ENCODE assay signal across 8 cellular contexts in the genomic region with DNA sequence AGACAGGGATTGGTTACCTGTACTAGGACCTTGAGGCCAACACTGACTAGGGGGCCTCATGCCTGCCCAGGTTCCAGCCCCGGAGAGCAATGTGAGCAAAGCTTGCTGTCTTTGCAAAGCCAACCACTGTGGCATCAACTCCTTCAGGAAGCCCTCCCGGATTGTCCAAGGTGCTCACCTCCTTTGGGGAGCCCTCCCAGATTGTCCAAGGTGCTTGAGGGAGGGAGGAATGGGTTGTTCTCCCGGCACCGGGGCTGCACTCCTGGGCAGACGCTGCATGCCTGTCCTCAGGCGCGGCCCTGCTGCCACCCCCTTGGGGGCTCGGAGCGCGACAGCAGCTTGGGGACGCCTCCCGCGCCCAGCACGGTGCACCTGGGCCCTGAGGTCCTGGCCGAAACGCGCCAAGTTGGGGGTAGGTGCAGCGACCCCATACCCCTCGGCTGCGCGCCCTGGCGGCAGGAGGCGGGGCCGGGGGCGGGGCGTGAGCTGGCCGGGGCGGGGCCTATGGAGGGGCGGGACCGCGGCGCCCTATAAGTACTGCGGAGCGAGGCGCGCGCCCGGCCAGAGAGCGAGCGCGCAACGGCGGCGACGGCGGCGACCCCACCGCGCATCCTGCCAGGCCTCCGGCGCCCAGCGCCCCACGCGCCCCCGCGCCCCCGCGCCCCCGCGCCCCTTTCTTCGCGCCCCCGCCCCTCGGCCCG. TPM values are rescaled to one million over a fixed set of nuclear protein-coding genes. Genes with fewer than 3 reads are reported as not detected.
A peak's percentile ranks its signal among the peaks of the same experiment; 100 is the strongest.
DNase-seq lines count a peak whose midpoint lies in the region; ATAC-seq and TF ChIP-seq lines count a peak whose summit lies in the region.

A gene with protein sequence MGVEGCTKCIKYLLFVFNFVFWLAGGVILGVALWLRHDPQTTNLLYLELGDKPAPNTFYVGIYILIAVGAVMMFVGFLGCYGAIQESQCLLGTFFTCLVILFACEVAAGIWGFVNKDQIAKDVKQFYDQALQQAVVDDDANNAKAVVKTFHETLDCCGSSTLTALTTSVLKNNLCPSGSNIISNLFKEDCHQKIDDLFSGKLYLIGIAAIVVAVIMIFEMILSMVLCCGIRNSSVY (plus strand): TSS at position 560 of the 701 bp plus-strand sequence. CDS start 240 bp downstream, outside the sequence.

- peaks cover 12 to 28% of the 10 kb centered on the region in 2 donors for H3K4me1 ChIP-seq in ascending aorta

- H3K4me1 Mint-ChIP-seq in T-helper 1 cell treated with Interleukin-12 subunit alpha and Interleukin-12 subunit beta and Interleukin-4 antibody, amounts not matched to agents 30 μg/mL and 1 μg/mL, for 36 hours (ENCODE audit: low read depth) = peaks cover 7% of the 10 kb centered on the region

- peak within 1 kb of the TSS; percentile 79 for H3K4me3 Mint-ChIP-seq in T-helper 1 cell treated with Interleukin-12 subunit alpha and Interleukin-12 subunit beta and Interleukin-4 antibody, amounts not matched to agents 30 μg/mL and 1 μg/mL, for 36 hours

- no peaks in the 10 kb centered on the region for H3K27me3 Mint-ChIP-seq in T-helper 1 cell treated with Interleukin-12 subunit alpha and Interleukin-12 subunit beta and Interleukin-4 antibody, amounts not matched to agents 30 μg/mL and 1 μg/mL, for 36 hours (ENCODE audit: low read depth)

- H3K9me3 Mint-ChIP-seq in T-helper 1 cell treated with Interleukin-12 subunit alpha and Interleukin-12 subunit beta and Interleukin-4 antibody, amounts not matched to agents 30 μg/mL and 1 μg/mL, for 36 hours = no peaks in the 10 kb centered on the region

- H3K4me3 ChIP-seq in ascending aorta = peak within 1 kb of the TSS; percentile 79 to 98
- H3K4me3 ChIP-seq in retinal pigment epithelial cell (ENCODE audit: low read length) = peak within 1 kb of the TSS; percentile 86

- peak within 1 kb of the TSS; percentile 97 to 99 for H3K27ac ChIP-seq in ascending aorta

- H3K9me3 ChIP-seq in ascending aorta = no peaks in the 10 kb centered on the region

- TF ChIP-seq CTCF in ascending aorta (IDR thresholded peaks at IDR 0.05) (no peak), retinal pigment epithelial cell (conservative IDR thresholded peaks at IDR 0.05; ENCODE audit: low read depth, low read length) (no peak)

- no peak for DNase-seq in ascending aorta (ENCODE audit: low spot score in 2 of 2)
- DNase-seq in hepatic stellate cell (ENCODE audit: low spot score) = peak; percentile 73
- no peak for DNase-seq in retinal pigment epithelial cell (ENCODE audit: low read depth)
- no peak for DNase-seq in dedifferentiated amniotic fluid mesenchymal stem cell (ENCODE audit: extremely low spot score)

- H3K27ac Mint-ChIP-seq in T-helper 1 cell treated with Interleukin-12 subunit alpha and Interleukin-12 subunit beta and Interleukin-4 antibody, amounts not matched to agents 30 μg/mL and 1 μg/mL, for 36 hours = peak within 1 kb of the TSS; percentile 79

- no peaks in the 10 kb centered on the region for H3K27me3 ChIP-seq in ascending aorta

- ATAC-seq in GM18498 (IDR thresholded peaks at IDR 0.05; ENCODE audit: unreplicated experiment) (peak; percentile 52), HG02943 (IDR thresholded peaks at IDR 0.05; ENCODE audit: low read depth, unreplicated experiment) (peak; percentile 45), GM19455 (IDR thresholded peaks at IDR 0.05; ENCODE audit: unreplicated experiment) (no peak)

- peaks cover 1% of the 10 kb centered on the region for H3K36me3 Mint-ChIP-seq in T-helper 1 cell treated with Interleukin-12 subunit alpha and Interleukin-12 subunit beta and Interleukin-4 antibody, amounts not matched to agents 30 μg/mL and 1 μg/mL, for 36 hours (ENCODE audit: low read depth)

- intact Hi-C loops in ascending aorta (cut with DNase I) = loop anchor here (1.0 to 10.0 kb wide), 3 partner anchors 23 to 612 kb away; a partner anchor contains a TSS

- H3K36me3 ChIP-seq in ascending aorta = no peaks in the 10 kb centered on the region

RNA-seq across cellular contexts. Expression of the gene that starts here (rescaled TPM):
- total RNA-seq in ascending aorta = 801 TPM
